Comparison of ENCODE assay signal across 7 cellular contexts in the genomic region with DNA sequence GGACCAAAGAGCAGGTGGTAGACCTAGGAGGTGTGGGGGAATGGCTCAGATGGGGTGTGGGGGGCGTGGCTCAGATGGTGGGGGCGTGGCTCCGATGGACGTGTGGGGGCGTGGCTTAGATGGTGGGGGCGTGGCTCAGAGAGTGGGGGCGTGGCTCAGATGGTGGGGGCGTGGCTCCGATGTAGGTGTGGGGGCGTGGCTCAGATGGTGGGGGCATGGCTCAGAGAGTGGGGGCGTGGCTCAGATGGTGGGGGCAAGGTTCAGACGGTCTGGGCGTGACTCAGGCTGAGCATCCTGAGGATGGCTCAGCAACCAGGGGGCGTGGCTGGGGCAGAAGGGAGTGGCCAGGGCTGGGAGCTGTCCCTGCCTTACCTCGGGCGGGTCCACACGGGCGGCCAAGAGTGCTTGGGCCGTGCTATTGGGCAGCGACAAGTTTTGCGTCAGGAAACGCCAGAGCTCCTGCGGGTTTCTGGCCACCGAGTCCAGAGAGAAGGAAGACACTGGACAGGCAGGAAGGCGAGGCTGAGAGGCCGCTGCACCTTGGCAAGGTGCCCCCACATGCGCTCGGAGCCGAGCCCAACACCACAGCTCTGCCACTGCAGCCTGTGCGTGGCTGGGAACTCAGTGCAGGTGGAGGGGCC. TPM values are rescaled to one million over a fixed set of nuclear protein-coding genes. Genes with fewer than 3 reads are reported as not detected.
A peak's percentile ranks its signal among the peaks of the same experiment; 100 is the strongest.
DNase-seq lines count a peak whose midpoint lies in the region; ATAC-seq, FAIRE-seq and TF ChIP-seq lines count a peak whose summit lies in the region.
"Had no signal": no experiment of that assay in that cellular context is flagged by ENCODE, and none has a peak within 500 bp of the region (broad histone marks: within the 10 kb centered on the region; RNA-seq: fewer than 3 reads in every experiment).

No MANE protein-coding gene starts in this region.

- H3K4me3 Mint-ChIP-seq in MCF 10A (ENCODE audit: unreplicated experiment) = no peak overlapping the region

- H3K9me3 ChIP-seq in RWPE2 (ENCODE audit: severe bottlenecking) (no peaks in the 10 kb centered on the region), pancreas (no peaks in the 10 kb centered on the region)

- intact Hi-C loops in MCF 10A (cut with micrococcal nuclease) (no loop called here), pancreas (cut with DNase I) (loop anchor here in 2 of 3 donors (5.0 to 10.0 kb wide), 2 partner anchors 60 to 67 kb away; partner anchors contain the start of gene LCN12 (in 1 of the 2))

- no peaks in the 10 kb centered on the region for H3K4me1 ChIP-seq in RWPE2 (ENCODE audit: insufficient read depth, poor library complexity, severe bottlenecking)
- H3K4me1 ChIP-seq in pancreas = peaks cover 7 to 12% (median 7%) of the 10 kb centered on the region in 3 donors

- H3K9me3 Mint-ChIP-seq in MCF 10A (ENCODE audit: unreplicated experiment) = no peaks in the 10 kb centered on the region

- peaks cover 2% of the 10 kb centered on the region for H3K36me3 Mint-ChIP-seq in MCF 10A (ENCODE audit: insufficient read depth, unreplicated experiment)

- no peak for DNase-seq in GM18507 (ENCODE audit: extremely low spot score, insufficient read length, low read depth)
- DNase-seq in RWPE2 (ENCODE audit: low spot score) = peak; percentile 97
- DNase-seq in MCF 10A (ENCODE audit: unreplicated experiment) = peak; percentile 93
- no peak for DNase-seq in pancreas

- H3K27me3 Mint-ChIP-seq in MCF 10A (ENCODE audit: insufficient read depth, unreplicated experiment) = no peaks in the 10 kb centered on the region

- POLR2A ChIA-PET in MCF 10A (lab: Yijun Ruan, JAX) = no interaction called here

- CTCF ChIA-PET in MCF 10A (lab: Yijun Ruan, JAX) = interaction anchor here (0.6 to 1.4 kb wide), 3 partner anchors 13 to 239 kb away, joined by 3 read pairs; partner anchors contain the start of gene NPDC1

- no TSS peak for BruUV-seq in MCF 10A (replicated peaks; lab: Mats Ljungman, UMichigan)

- ATAC-seq in RWPE2 (ENCODE audit: low read depth) (peak; percentile 78), pancreas (peak in 3 of 4 donors; percentile 16 to 38 (median 26)), HG03159 (IDR thresholded peaks at IDR 0.05; ENCODE audit: unreplicated experiment) (no peak), GM21528 (IDR thresholded peaks at IDR 0.05; ENCODE audit: low FRiP score, unreplicated experiment) (no peak)

- TF ChIP-seq CTCF in RWPE2 (IDR thresholded peaks at IDR 0.05; ENCODE audit: poor library complexity, severe bottlenecking) (no peak), MCF 10A (IDR thresholded peaks at IDR 0.05; ENCODE audit: unreplicated experiment) (no peak), pancreas (IDR thresholded peaks at IDR 0.05) (no peak)

- H3K27me3 ChIP-seq in RWPE2 (ENCODE audit: insufficient read depth, poor library complexity, severe bottlenecking) (no peaks in the 10 kb centered on the region), pancreas (no peaks in the 10 kb centered on the region)

- H3K27ac ChIP-seq in RWPE2 (ENCODE audit: poor library complexity, severe bottlenecking) (no peak overlapping the region), pancreas (no peak overlapping the region)
- H3K27ac ChIP-seq: SK-N-MC had no signal

- no peaks in the 10 kb centered on the region for H3K36me3 ChIP-seq in RWPE2 (ENCODE audit: low read depth)
- H3K36me3 ChIP-seq in pancreas = peaks cover 0 to 4% (median 0%) of the 10 kb centered on the region in 3 donors

- peak; percentile 89 for FAIRE-seq in GM18507 (lab: Jason Lieb, UNC)
- no peak for FAIRE-seq in pancreas (lab: Jason Lieb, UNC)

- H3K4me3 ChIP-seq in RWPE2 (ENCODE audit: severe bottlenecking) = no peak overlapping the region
- H3K4me3 ChIP-seq in pancreas = no peak overlapping the region
- H3K4me3 ChIP-seq: SK-N-MC had no signal

- WGBS in pancreas, 2 donors = 67 to 73% methylated on average over 29 to 30 of the region's 30 CpGs

- no peak overlapping the region for H3K27ac Mint-ChIP-seq in MCF 10A (ENCODE audit: low read depth, unreplicated experiment)

- H3K4me1 Mint-ChIP-seq in MCF 10A (ENCODE audit: insufficient read depth, unreplicated experiment) = no peaks in the 10 kb centered on the region

RNA-seq across cellular contexts. Expression of gene ABCA2, which starts 5.9 kb away (rescaled TPM):
- total RNA-seq in MCF 10A (2022) (20.0 and 21.7 TPM in 2 replicates), pancreas (10 to 100 TPM; 16.2 to 32.6 (median 25.4) TPM)
- polyA plus RNA-seq in pancreas = 10 to 100 TPM; 70.4 to 80.0 TPM

RNA-seq across cellular contexts. Expression of gene FUT7, which starts 9.8 kb away (rescaled TPM):
- total RNA-seq in MCF 10A (2022) (0.12 TPM in 1 of 2 replicates, not detected in the other), pancreas (under 1 TPM in 2 of 6 donors, not detected in 4; 0.18 to 0.19 TPM)
- under 1 TPM in 1 of 2 donors, not detected in 1; 0.12 TPM for polyA plus RNA-seq in pancreas

RNA-seq across cellular contexts. Expression of gene NPDC1, which starts 23.9 kb away (rescaled TPM):
- total RNA-seq in MCF 10A (2022) (161 and 171 TPM in 2 replicates), pancreas (10 to 100 TPM; 31.5 to 70.9 (median 36.8) TPM)
- 100 to 1,000 TPM; 183 to 328 TPM for polyA plus RNA-seq in pancreas

RNA-seq across cellular contexts. Expression of gene CLIC3, which starts 25.7 kb away (rescaled TPM):
- total RNA-seq in MCF 10A (2022) (1.2 and 4.2 TPM in 2 replicates), pancreas (under 1 TPM in 5 of 6 donors, not detected in 1; 0.24 to 0.44 (median 0.38) TPM)
- polyA plus RNA-seq in pancreas = 1 to 10 TPM; 1.1 to 1.3 TPM

RNA-seq across cellular contexts. Expression of gene PAXX, which starts 29.9 kb away (rescaled TPM):
- total RNA-seq in MCF 10A (2022) = 43.6 and 57.9 TPM in 2 replicates
- total RNA-seq in pancreas = 10 to 100 TPM; 16.0 to 23.5 (median 20.0) TPM
- 100 to 1,000 TPM; 184 to 222 TPM for polyA plus RNA-seq in pancreas

Comparison
In these comparisons a context has a peak if more than half of its experiments do, and no peak if none do; other contexts are left out.
1. DNase-seq: peak in RWPE2 (single experiment) and MCF 10A (single experiment); none in GM18507 (single experiment) and pancreas (0 of 6).
2. ATAC-seq: peak in RWPE2 (single experiment) and pancreas (3 of 4); none in HG03159 (single experiment) and GM21528 (single experiment).